Comparison of ENCODE assay signal across 1 cellular context in genomic region chr1:46941135-46941694, GRCh38.
TF ChIP-seq lines count a peak whose summit lies in the region.

A gene with protein sequence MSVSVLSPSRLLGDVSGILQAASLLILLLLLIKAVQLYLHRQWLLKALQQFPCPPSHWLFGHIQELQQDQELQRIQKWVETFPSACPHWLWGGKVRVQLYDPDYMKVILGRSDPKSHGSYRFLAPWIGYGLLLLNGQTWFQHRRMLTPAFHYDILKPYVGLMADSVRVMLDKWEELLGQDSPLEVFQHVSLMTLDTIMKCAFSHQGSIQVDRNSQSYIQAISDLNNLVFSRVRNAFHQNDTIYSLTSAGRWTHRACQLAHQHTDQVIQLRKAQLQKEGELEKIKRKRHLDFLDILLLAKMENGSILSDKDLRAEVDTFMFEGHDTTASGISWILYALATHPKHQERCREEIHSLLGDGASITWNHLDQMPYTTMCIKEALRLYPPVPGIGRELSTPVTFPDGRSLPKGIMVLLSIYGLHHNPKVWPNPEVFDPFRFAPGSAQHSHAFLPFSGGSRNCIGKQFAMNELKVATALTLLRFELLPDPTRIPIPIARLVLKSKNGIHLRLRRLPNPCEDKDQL (minus strand): TSS chr1:46941476. CDS start chr1:46941433, 43 bp downstream.

TF ChIP-seq in HepG2, 621 proteins besides CTCF, POLR2A, EP300 and RAD21 (continued from another document):
- TF ChIP-seq SNAPC4 (CRISPR knock-in tag; IDR thresholded peaks at IDR 0.05) (no peak), KLF12 (CRISPR knock-in tag; IDR thresholded peaks at IDR 0.05; ENCODE audit: borderline replicate concordance) (no peak), NFIB (CRISPR knock-in tag; IDR thresholded peaks at IDR 0.05; ENCODE audit: borderline replicate concordance) (no peak), KDM3A (CRISPR knock-in tag; IDR thresholded peaks at IDR 0.05; ENCODE audit: low read depth) (no peak), ZNF598 (CRISPR knock-in tag; IDR thresholded peaks at IDR 0.05; ENCODE audit: borderline replicate concordance) (no peak), SAP130 (CRISPR knock-in tag; IDR thresholded peaks at IDR 0.05; ENCODE audit: low read depth) (no peak), GATAD2A (CRISPR knock-in tag; IDR thresholded peaks at IDR 0.05) (no peak)
- TF ChIP-seq, protein P1, sequence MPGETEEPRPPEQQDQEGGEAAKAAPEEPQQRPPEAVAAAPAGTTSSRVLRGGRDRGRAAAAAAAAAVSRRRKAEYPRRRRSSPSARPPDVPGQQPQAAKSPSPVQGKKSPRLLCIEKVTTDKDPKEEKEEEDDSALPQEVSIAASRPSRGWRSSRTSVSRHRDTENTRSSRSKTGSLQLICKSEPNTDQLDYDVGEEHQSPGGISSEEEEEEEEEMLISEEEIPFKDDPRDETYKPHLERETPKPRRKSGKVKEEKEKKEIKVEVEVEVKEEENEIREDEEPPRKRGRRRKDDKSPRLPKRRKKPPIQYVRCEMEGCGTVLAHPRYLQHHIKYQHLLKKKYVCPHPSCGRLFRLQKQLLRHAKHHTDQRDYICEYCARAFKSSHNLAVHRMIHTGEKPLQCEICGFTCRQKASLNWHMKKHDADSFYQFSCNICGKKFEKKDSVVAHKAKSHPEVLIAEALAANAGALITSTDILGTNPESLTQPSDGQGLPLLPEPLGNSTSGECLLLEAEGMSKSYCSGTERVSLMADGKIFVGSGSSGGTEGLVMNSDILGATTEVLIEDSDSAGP (CRISPR knock-in tag; IDR thresholded peaks at IDR 0.05; ENCODE audit: borderline replicate concordance), result no peak
- TF ChIP-seq, protein P2, sequence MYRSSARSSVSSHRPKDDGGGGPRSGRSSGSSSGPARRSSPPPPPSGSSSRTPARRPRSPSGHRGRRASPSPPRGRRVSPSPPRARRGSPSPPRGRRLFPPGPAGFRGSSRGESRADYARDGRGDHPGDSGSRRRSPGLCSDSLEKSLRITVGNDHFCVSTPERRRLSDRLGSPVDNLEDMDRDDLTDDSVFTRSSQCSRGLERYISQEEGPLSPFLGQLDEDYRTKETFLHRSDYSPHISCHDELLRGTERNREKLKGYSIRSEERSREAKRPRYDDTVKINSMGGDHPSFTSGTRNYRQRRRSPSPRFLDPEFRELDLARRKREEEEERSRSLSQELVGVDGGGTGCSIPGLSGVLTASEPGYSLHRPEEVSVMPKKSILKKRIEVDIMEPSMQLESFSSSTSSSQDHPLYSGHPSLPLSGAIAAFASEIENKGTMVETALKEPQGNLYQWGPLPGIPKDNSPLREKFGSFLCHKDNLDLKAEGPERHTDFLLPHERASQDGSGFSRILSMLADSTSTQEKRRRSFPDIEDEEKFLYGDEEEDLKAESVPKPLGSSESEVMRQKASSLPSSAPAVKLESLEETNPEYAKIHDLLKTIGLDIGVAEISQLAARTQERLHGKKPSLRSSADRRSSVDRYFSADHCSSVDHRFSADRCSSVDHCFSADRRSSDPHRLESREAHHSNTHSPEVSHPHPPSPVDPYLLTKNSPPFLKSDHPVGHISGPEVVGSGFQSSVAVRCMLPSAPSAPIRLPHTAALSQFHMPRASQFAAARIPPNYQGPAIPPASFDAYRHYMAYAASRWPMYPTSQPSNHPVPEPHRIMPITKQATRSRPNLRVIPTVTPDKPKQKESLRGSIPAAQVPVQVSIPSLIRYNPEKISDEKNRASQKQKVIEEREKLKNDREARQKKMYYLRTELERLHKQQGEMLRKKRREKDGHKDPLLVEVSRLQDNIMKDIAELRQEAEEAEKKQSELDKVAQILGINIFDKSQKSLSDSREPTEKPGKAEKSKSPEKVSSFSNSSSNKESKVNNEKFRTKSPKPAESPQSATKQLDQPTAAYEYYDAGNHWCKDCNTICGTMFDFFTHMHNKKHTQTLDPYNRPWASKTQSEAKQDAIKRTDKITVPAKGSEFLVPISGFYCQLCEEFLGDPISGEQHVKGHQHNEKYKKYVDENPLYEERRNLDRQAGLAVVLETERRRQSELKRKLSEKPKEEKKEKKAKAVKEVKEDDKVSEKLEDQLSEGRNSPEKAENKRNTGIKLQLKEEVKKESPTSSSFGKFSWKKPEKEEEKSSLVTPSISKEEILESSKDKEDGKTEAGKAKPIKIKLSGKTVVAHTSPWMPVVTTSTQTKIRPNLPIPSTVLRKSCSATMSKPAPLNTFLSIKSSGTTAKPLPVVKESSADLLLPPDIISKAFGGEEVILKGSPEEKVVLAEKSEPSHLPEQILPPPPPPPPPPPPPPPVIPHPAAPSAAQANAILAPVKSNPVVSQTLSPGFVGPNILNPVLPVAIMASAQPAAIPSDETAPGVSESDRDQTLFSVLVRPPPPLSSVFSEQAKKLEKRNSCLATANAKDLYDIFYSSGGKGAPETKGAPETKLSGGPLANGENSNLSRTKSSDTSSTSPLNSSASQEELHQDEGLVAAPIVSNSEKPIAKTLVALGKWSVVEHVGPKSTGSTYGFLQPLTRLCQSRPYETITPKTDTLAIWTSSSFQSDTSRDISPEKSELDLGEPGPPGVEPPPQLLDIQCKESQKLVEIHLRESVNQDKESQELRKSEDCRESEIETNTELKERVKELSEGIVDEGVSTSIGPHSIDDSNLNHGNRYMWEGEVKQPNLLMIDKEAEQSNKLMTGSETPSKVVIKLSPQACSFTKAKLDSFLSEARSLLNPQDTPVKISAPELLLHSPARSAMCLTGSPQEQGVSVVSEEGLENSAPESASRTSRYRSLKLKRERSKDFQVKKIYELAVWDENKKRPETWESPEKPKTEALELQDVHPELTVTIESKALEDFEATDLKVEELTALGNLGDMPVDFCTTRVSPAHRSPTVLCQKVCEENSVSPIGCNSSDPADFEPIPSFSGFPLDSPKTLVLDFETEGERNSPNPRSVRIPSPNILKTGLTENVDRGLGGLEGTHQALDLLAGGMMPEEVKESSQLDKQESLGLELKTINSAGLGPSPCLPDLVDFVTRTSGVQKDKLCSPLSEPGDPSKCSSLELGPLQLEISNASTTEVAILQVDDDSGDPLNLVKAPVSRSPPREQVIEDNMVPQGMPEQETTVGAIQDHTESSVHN (CRISPR knock-in tag; IDR thresholded peaks at IDR 0.05), result no peak
